In genomic region chr22:46053563-46054090, GRCh38 we compare ENCODE assay signal across 8 cellular contexts.
DNase-seq lines count a peak whose midpoint lies in the region; ATAC-seq, FAIRE-seq and TF ChIP-seq lines count a peak whose summit lies in the region.

No MANE protein-coding gene starts in this region.

- DNase-seq in MM.1S (peak; percentile 80), endothelial cell of umbilical vein (ENCODE audit: low read depth, low spot score) (peak; percentile 64), transverse colon (peak; percentile 84), ecto neural progenitor cell (ENCODE audit: low spot score) (no peak)
- peak; percentile 56 for DNase-seq in activated CD8-positive, alpha-beta T cell treated with anti-CD3 and anti-CD28 coated beads for 36 hours

- in situ Hi-C loops in transverse colon (cut with MboI; ENCODE audit: low pct_ligation_motif_present in 1 of 4, low pct_unique_long_range_greater_than_20kb in 1 of 4, low sequenced_read_pairs in 3 of 4): no loop called here

- no peak for TF ChIP-seq EP300 in transverse colon (IDR thresholded peaks at IDR 0.05; ENCODE audit: low read depth)

- H3K9me3 ChIP-seq in DOHH2 (ENCODE audit: control insufficient read depth, insufficient read depth, low read length) (no peaks in the 10 kb centered on the region), MM.1S (replicated peaks; ENCODE audit: insufficient read depth, low read length) (no peaks in the 10 kb centered on the region), endothelial cell of umbilical vein (replicated peaks; ENCODE audit: control insufficient read depth, insufficient read depth, low read length) (no peaks in the 10 kb centered on the region), mucosa of rectum (ENCODE audit: control insufficient read depth in 2 of 2, low read length in 2 of 2) (no peaks in the 10 kb centered on the region), transverse colon (no peaks in the 10 kb centered on the region)

- no peaks in the 10 kb centered on the region for H3K27me3 Mint-ChIP-seq in activated CD8-positive, alpha-beta T cell treated with anti-CD3 and anti-CD28 coated beads for 36 hours

- H3K4me3 ChIP-seq in DOHH2 (ENCODE audit: low read length) (peak overlapping the region; percentile 81), MM.1S (ENCODE audit: low read length) (peak overlapping the region; percentile 73), endothelial cell of umbilical vein (replicated peaks in 1 of 3; ENCODE audit: insufficient read depth in 1 of 3, low read depth in 1 of 3, low read length in 3 of 3) (peak overlapping the region; percentile 30 to 49 (median 49)), mucosa of rectum (ENCODE audit: low read length in 2 of 2) (peak overlapping the region; percentile 72 to 78), transverse colon (peak overlapping the region; percentile 59 to 88 (median 69))

- no peak for TF ChIP-seq POLR2A in endothelial cell of umbilical vein (IDR thresholded peaks at IDR 0.05; ENCODE audit: low read depth, low read length)
- peak; percentile 43 for TF ChIP-seq POLR2A in transverse colon (IDR thresholded peaks at IDR 0.05)

- CTCF ChIA-PET in activated CD8-positive, alpha-beta T cell treated with anti-CD3 and anti-CD28 coated beads for 36 hours (lab: Charles Lee): interaction anchor here (1.2 to 1.5 kb wide), 3 partner anchors 10 to 48 kb away, joined by 3 to 13 read pairs (median 5); no protein-coding TSS in a partner anchor
- CTCF ChIA-PET in endothelial cell of umbilical vein (lab: Charles Lee): interaction anchor here (0.6 to 3.4 kb wide), 7 partner anchors 9 to 314 kb away, joined by 3 to 21 read pairs (median 3); no protein-coding TSS in a partner anchor

- peak overlapping the region; percentile 76 for H3K27ac ChIP-seq in DOHH2 (ENCODE audit: low read depth, low read length)
- H3K27ac ChIP-seq in MM.1S (ENCODE audit: low read length): peak overlapping the region; percentile 86
- H3K27ac ChIP-seq in endothelial cell of umbilical vein (ENCODE audit: insufficient read depth, low read depth, low read length): peak overlapping the region; percentile 55
- H3K27ac ChIP-seq in mucosa of rectum (ENCODE audit: low read depth in 2 of 2, low read length in 2 of 2): peak overlapping the region; percentile 95 to 98
- peak overlapping the region; percentile 97 to 100 (median 99) for H3K27ac ChIP-seq in transverse colon

- H3K4me3 Mint-ChIP-seq in activated CD8-positive, alpha-beta T cell treated with anti-CD3 and anti-CD28 coated beads for 36 hours: peak overlapping the region; percentile 74

- peaks cover 36% of the 10 kb centered on the region for H3K4me1 Mint-ChIP-seq in activated CD8-positive, alpha-beta T cell treated with anti-CD3 and anti-CD28 coated beads for 36 hours (ENCODE audit: low read depth)

- intact Hi-C loops in activated CD8-positive, alpha-beta T cell treated with anti-CD3 and anti-CD28 coated beads for 36 hours (cut with micrococcal nuclease): no loop called here
- intact Hi-C loops in endothelial cell of umbilical vein (cut with micrococcal nuclease) (loop anchor here (1.0 kb wide), 3 partner anchors 9 to 17 kb away; no protein-coding TSS in a partner anchor), transverse colon (cut with DNase I; ENCODE audit: low total_unique reads) (loop anchor here (2.0 kb wide), 1 partner anchor 15 kb away; no protein-coding TSS in a partner anchor)

- peaks cover 14% of the 10 kb centered on the region for H3F3A ChIP-seq in DOHH2 (ENCODE audit: control insufficient read depth, insufficient read depth)
- peaks cover 33% of the 10 kb centered on the region for H3F3A ChIP-seq in MM.1S (ENCODE audit: insufficient read depth, low read length)

- H3K79me2 ChIP-seq in DOHH2 (ENCODE audit: control insufficient read depth, low read length) (peaks cover 31% of the 10 kb centered on the region), MM.1S (ENCODE audit: low read length) (peaks cover 44% of the 10 kb centered on the region), endothelial cell of umbilical vein (ENCODE audit: control insufficient read depth, insufficient read depth, low read length) (peaks cover 44% of the 10 kb centered on the region)

- H3K9me2 ChIP-seq in DOHH2 (replicated peaks; ENCODE audit: control insufficient read depth, low read length) (no peaks in the 10 kb centered on the region), MM.1S (replicated peaks; ENCODE audit: insufficient read depth, low read length) (no peaks in the 10 kb centered on the region)

- H3K9ac ChIP-seq in MM.1S (ENCODE audit: low read length): peak overlapping the region; percentile 93
- peak overlapping the region; percentile 70 for H3K9ac ChIP-seq in endothelial cell of umbilical vein (replicated peaks; ENCODE audit: extremely low read depth, insufficient read depth, low read length)
- peak overlapping the region; percentile 84 to 89 for H3K9ac ChIP-seq in mucosa of rectum (ENCODE audit: low read depth in 1 of 2, low read length in 2 of 2)

- ATAC-seq in activated CD8-positive, alpha-beta T cell treated with anti-CD3 and anti-CD28 coated beads for 36 hours: peak; percentile 41
- ATAC-seq in HG02610 (IDR thresholded peaks at IDR 0.05; ENCODE audit: unreplicated experiment): no peak

- FAIRE-seq in endothelial cell of umbilical vein (lab: Jason Lieb, UNC): peak; percentile 85

- H3K27me3 ChIP-seq in DOHH2 (ENCODE audit: control insufficient read depth, low read length) (no peaks in the 10 kb centered on the region), MM.1S (replicated peaks; ENCODE audit: insufficient read depth, low read length) (no peaks in the 10 kb centered on the region), endothelial cell of umbilical vein (ENCODE audit: control insufficient read depth in 2 of 2, insufficient read depth in 2 of 2, low read length in 2 of 2) (no peaks in the 10 kb centered on the region), mucosa of rectum (ENCODE audit: control insufficient read depth in 2 of 2, insufficient read depth in 2 of 2, low read length in 2 of 2) (no peaks in the 10 kb centered on the region), transverse colon (no peaks in the 10 kb centered on the region)

- POLR2A ChIA-PET in activated CD8-positive, alpha-beta T cell treated with anti-CD3 and anti-CD28 coated beads for 36 hours (lab: Charles Lee): interaction anchor here (2.1 to 4.2 kb wide), 3 partner anchors 13 to 17 kb away, joined by 10 to 31 read pairs (median 14); no protein-coding TSS in a partner anchor
- POLR2A ChIA-PET in endothelial cell of umbilical vein (lab: Charles Lee): interaction anchor here (0.6 to 1.9 kb wide), 4 partner anchors 9 to 802 kb away, joined by 3 to 5 read pairs (median 4); no protein-coding TSS in a partner anchor

- no TSS peak for BruUV-seq in endothelial cell of umbilical vein (replicated peaks; lab: Mats Ljungman, UMichigan)

- no peak for TF ChIP-seq CTCF in DOHH2 (IDR thresholded peaks at IDR 0.05; ENCODE audit: low read depth, low read length, poor library complexity, severe bottlenecking)
- no peak for TF ChIP-seq CTCF in MM.1S (IDR thresholded peaks at IDR 0.05; ENCODE audit: low read length)
- TF ChIP-seq CTCF in activated CD8-positive, alpha-beta T cell treated with anti-CD3 and anti-CD28 coated beads for 36 hours (IDR thresholded peaks at IDR 0.05): no peak
- TF ChIP-seq CTCF in endothelial cell of umbilical vein (IDR thresholded peaks at IDR 0.05; ENCODE audit: extremely low read depth in 1 of 2, insufficient read depth in 1 of 2, low read depth in 1 of 2, low read length in 2 of 2): no peak
- no peak for TF ChIP-seq CTCF in transverse colon (IDR thresholded peaks at IDR 0.05)

- peak overlapping the region; percentile 61 for H2AFZ ChIP-seq in MM.1S (ENCODE audit: low read length)
- peak overlapping the region; percentile 14 for H2AFZ ChIP-seq in endothelial cell of umbilical vein (ENCODE audit: low read depth, low read length)

- H3K4me1 ChIP-seq in DOHH2 (ENCODE audit: control insufficient read depth, low read length) (peaks cover 56% of the 10 kb centered on the region), MM.1S (ENCODE audit: low read length) (peaks cover 38% of the 10 kb centered on the region), endothelial cell of umbilical vein (ENCODE audit: control insufficient read depth, extremely low read depth, insufficient read depth, low read length) (peaks cover 52% of the 10 kb centered on the region), mucosa of rectum (ENCODE audit: control insufficient read depth in 2 of 2, insufficient read depth in 2 of 2, low read length in 2 of 2) (peaks cover 48 to 54% of the 10 kb centered on the region in 2 donors), transverse colon (peaks cover 42 to 71% (median 65%) of the 10 kb centered on the region in 4 donors)

- H3K36me3 ChIP-seq in DOHH2 (ENCODE audit: control insufficient read depth, low read length) (0 out of 2 replicates have a peak, but pooled peaks cover 3% of the 10 kb centered on the region), MM.1S (replicated peaks; ENCODE audit: insufficient read depth, low read length) (no peaks in the 10 kb centered on the region), endothelial cell of umbilical vein (ENCODE audit: control insufficient read depth in 2 of 2, extremely low read depth in 1 of 2, insufficient read depth in 2 of 2, low read length in 2 of 2) (no peaks in the 10 kb centered on the region), mucosa of rectum (ENCODE audit: control insufficient read depth in 2 of 2, insufficient read depth in 2 of 2, low read length in 2 of 2) (peaks cover 3 to 7% of the 10 kb centered on the region in 2 donors), transverse colon (no peaks in the 10 kb centered on the region)

- H4K20me1 ChIP-seq in DOHH2 (ENCODE audit: control insufficient read depth, insufficient read depth, low read depth, low read length) (no peaks in the 10 kb centered on the region), MM.1S (ENCODE audit: insufficient read depth, low read length) (no peaks in the 10 kb centered on the region), endothelial cell of umbilical vein (replicated peaks; ENCODE audit: control insufficient read depth, extremely low read depth, insufficient read depth, low read length) (no peaks in the 10 kb centered on the region)

- H3K4me2 ChIP-seq in DOHH2 (ENCODE audit: low read length) (peak overlapping the region; percentile 78), MM.1S (ENCODE audit: low read depth, low read length) (peak overlapping the region; percentile 92), endothelial cell of umbilical vein (ENCODE audit: insufficient read depth, low read length) (peak overlapping the region; percentile 79)

- H3K9me3 Mint-ChIP-seq in activated CD8-positive, alpha-beta T cell treated with anti-CD3 and anti-CD28 coated beads for 36 hours: no peaks in the 10 kb centered on the region

- H3K27ac Mint-ChIP-seq in activated CD8-positive, alpha-beta T cell treated with anti-CD3 and anti-CD28 coated beads for 36 hours: peak overlapping the region; percentile 93

- dilution Hi-C loops in endothelial cell of umbilical vein (cut with MboI; ENCODE audit: extremely low pct_ligation_motif_present, low sequenced_read_pairs): no loop called here

- WGBS in transverse colon (ENCODE audit: low coverage in 1 of 2), 2 donors: 1% methylated on average over 22 of the region's 37 CpGs; no CpG with 5 or more reads in 1 of the 2 donors

- no peaks in the 10 kb centered on the region for H3K9me1 ChIP-seq in endothelial cell of umbilical vein (replicated peaks; ENCODE audit: control insufficient read depth, extremely low read depth, insufficient read depth, low read length)

- no peaks in the 10 kb centered on the region for H3K36me3 Mint-ChIP-seq in activated CD8-positive, alpha-beta T cell treated with anti-CD3 and anti-CD28 coated beads for 36 hours (ENCODE audit: low read depth)
